Comparison of ENCODE assay signal across 8 cellular contexts in the genomic region with DNA sequence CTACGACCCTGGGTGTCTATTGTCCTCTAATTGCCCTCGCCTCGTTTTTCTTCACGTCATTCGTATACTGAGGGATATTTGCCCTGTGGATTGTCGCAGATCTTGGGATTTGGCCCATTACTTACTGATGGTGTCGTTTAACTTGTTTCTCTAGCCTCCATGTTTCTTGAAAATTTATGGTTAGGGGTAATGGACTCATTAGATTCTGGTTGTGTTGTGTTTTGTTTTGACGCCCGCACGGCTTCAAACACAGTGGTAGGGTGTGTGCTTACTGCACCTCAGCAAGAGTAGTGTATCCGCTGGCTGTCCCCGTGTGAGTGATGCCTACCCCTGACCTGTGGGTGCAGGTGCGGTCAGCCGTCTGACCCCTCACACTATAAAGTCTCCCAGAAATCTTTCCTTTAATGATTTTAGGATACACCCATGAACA. TPM values are rescaled to one million over a fixed set of nuclear protein-coding genes. Genes with fewer than 3 reads are reported as not detected.
DNase-seq lines count a peak whose midpoint lies in the region; TF ChIP-seq lines count a peak whose summit lies in the region.

No MANE protein-coding gene starts in this region.

- peaks cover 8% of the 10 kb centered on the region for H3K27me3 Mint-ChIP-seq in type B pancreatic cell

- no peaks in the 10 kb centered on the region for H3K9me3 Mint-ChIP-seq in type B pancreatic cell

- no peak overlapping the region for H2AK5ac ChIP-seq in mesendoderm (ENCODE audit: low read length)

- peak overlapping the region; percentile 94 for H3K4me3 Mint-ChIP-seq in type B pancreatic cell

- peaks cover 14% of the 10 kb centered on the region; the same call in 1 of the 2 replicates for H3F3A ChIP-seq in PC-9 (ENCODE audit: insufficient read depth, low read depth)

- no peak overlapping the region for H2BK5ac ChIP-seq in mesendoderm (ENCODE audit: low read length)

- H3K4me2 ChIP-seq in PC-9 (peak overlapping the region; percentile 87), mesendoderm (ENCODE audit: low read length) (peak overlapping the region; percentile 5)

- H2AFZ ChIP-seq in PC-9, result peak overlapping the region; percentile 94

- CTCF ChIA-PET in PC-9 (lab: Charles Lee), result no interaction called here

- H3K27me3 ChIP-seq in PC-9 (ENCODE audit: insufficient read depth, low read depth) (no peaks in the 10 kb centered on the region), mesendoderm (ENCODE audit: insufficient read depth, low read length, poor library complexity) (no peaks in the 10 kb centered on the region)

- H3K56ac ChIP-seq in mesendoderm (ENCODE audit: low read length), result peak overlapping the region; percentile 63

- peak overlapping the region; percentile 4 for H3K9ac ChIP-seq in mesendoderm (ENCODE audit: low read length)

- H4K8ac ChIP-seq in mesendoderm (ENCODE audit: low read depth, low read length), result no peak overlapping the region

- H3K9me2 ChIP-seq in PC-9 (ENCODE audit: insufficient read depth), result no peaks in the 10 kb centered on the region

- no peaks in the 10 kb centered on the region for H4K20me1 ChIP-seq in PC-9 (ENCODE audit: insufficient read depth)

- H3K4me1 Mint-ChIP-seq in type B pancreatic cell (ENCODE audit: unreplicated experiment), result peaks cover 3% of the 10 kb centered on the region

- H2BK120ac ChIP-seq in mesendoderm (ENCODE audit: low read depth, low read length), result no peak overlapping the region

- DNase-seq in NCI-H2227 (lab: John Stamatoyannopoulos, UW; ENCODE audit: unreplicated experiment) (peak; percentile 60), NCI-H2227 treated with DMSO at 0.1 percent for 48 hours (lab: John Stamatoyannopoulos, UW) (no peak), PC-9 (no peak), choroid plexus epithelial cell (ENCODE audit: low read depth) (peak; percentile 9), mesendoderm (no peak), type B pancreatic cell (ENCODE audit: extremely low spot score, unreplicated experiment) (no peak), iPS-NIHi7 (ENCODE audit: extremely low spot score) (no peak), NCI-H1048 (lab: John Stamatoyannopoulos, UW) (no peak)

- no peak overlapping the region for H3K4ac ChIP-seq in mesendoderm (ENCODE audit: low read depth, low read length)

- H3K4me1 ChIP-seq in PC-9 (replicated peaks; ENCODE audit: insufficient read depth) (peaks cover 13% of the 10 kb centered on the region; the same call in 1 of the 2 replicates), mesendoderm (ENCODE audit: control insufficient read depth, low read depth, low read length) (no peaks in the 10 kb centered on the region)

- H3K36me3 Mint-ChIP-seq in type B pancreatic cell, result no peaks in the 10 kb centered on the region

- intact Hi-C loops in PC-9 (cut with micrococcal nuclease; ENCODE audit: unreplicated experiment), result loop anchor here (1.0 to 2.0 kb wide), 2 partner anchors 48 to 131 kb away; no protein-coding TSS in a partner anchor

- no peaks in the 10 kb centered on the region for H3K36me3 ChIP-seq in PC-9 (ENCODE audit: low read depth)
- H3K36me3 ChIP-seq in mesendoderm (ENCODE audit: control insufficient read depth, insufficient read depth, low read length), result no peaks in the 10 kb centered on the region

- H3K27ac ChIP-seq in PC-9 (peak overlapping the region; percentile 86), mesendoderm (ENCODE audit: low read depth, low read length) (no peak overlapping the region)

- TF ChIP-seq CTCF in PC-9 (conservative IDR thresholded peaks at IDR 0.05) (no peak), choroid plexus epithelial cell (conservative IDR thresholded peaks at IDR 0.05; ENCODE audit: low read depth, low read length) (no peak), type B pancreatic cell (conservative IDR thresholded peaks at IDR 0.05) (no peak)

- POLR2A ChIA-PET in PC-9 (lab: Charles Lee; ENCODE audit: unreplicated experiment), result interaction anchor here (0.7 to 0.8 kb wide), 2 partner anchors 43 to 706 kb away, joined by 3 to 6 read pairs; no protein-coding TSS in a partner anchor

- peak overlapping the region; percentile 99 for H3K27ac Mint-ChIP-seq in type B pancreatic cell

- no peaks in the 10 kb centered on the region for H3K9me3 ChIP-seq in PC-9 (ENCODE audit: insufficient read depth, low read depth)

- H3K23ac ChIP-seq in mesendoderm (ENCODE audit: low read length), result no peak overlapping the region

- H3K4me3 ChIP-seq in PC-9 (peak overlapping the region; percentile 88), choroid plexus epithelial cell (ENCODE audit: low read depth, low read length) (peak overlapping the region; percentile 72), mesendoderm (ENCODE audit: low read length) (peak overlapping the region; percentile 10)

- H3K79me2 ChIP-seq in PC-9 (ENCODE audit: low read depth) (no peaks in the 10 kb centered on the region), mesendoderm (ENCODE audit: control insufficient read depth, insufficient read depth, low read length) (no peaks in the 10 kb centered on the region)

- H3K79me1 ChIP-seq in mesendoderm (ENCODE audit: low read length), result no peaks in the 10 kb centered on the region

- BruUV-seq in PC-9 (replicated peaks; lab: Mats Ljungman, UMichigan), result TSS peak; percentile 56

- H2BK15ac ChIP-seq in mesendoderm (replicated peaks; ENCODE audit: low read depth), result no peak overlapping the region

- WGBS in mesendoderm (ENCODE audit: extremely low coverage, insufficient coverage, low lambda C conversion rate), result no CpG with 5 or more reads among the region's 14 CpGs

- H4K5ac ChIP-seq in mesendoderm (ENCODE audit: low read length), result no peak overlapping the region

- H3K18ac ChIP-seq in mesendoderm (ENCODE audit: low read length), result no peak overlapping the region

RNA-seq across cellular contexts. Expression of gene RNU6-8, which starts 0.9 kb away (rescaled TPM):
- total RNA-seq in PC-9 (2021), result not detected in 2 replicates
- polyA plus RNA-seq in mesendoderm (2013, experiment 1 of 2), result not detected
- polyA plus RNA-seq in mesendoderm (2013, experiment 2 of 2), result not detected
- total RNA-seq in type B pancreatic cell (ENCODE audit: low replicate concordance), result not detected in 2 replicates

RNA-seq across cellular contexts. Expression of gene RNU6-7, which starts 2.1 kb away (rescaled TPM):
- not detected in 2 replicates for total RNA-seq in PC-9 (2021)
- polyA plus RNA-seq in mesendoderm (2013, experiment 1 of 2), result not detected
- polyA plus RNA-seq in mesendoderm (2013, experiment 2 of 2), result not detected
- total RNA-seq in type B pancreatic cell (ENCODE audit: low replicate concordance), result not detected in 2 replicates

Comparison
In these comparisons a context has a peak if more than half of its experiments do, and no peak if none do; other contexts are left out.
1. DNase-seq: peak in NCI-H2227 (single experiment) and choroid plexus epithelial cell (single experiment); none in NCI-H2227 treated with DMSO at 0.1 percent for 48 hours (single experiment), PC-9 (0 of 2), mesendoderm (single experiment), type B pancreatic cell (single experiment), iPS-NIHi7 (single experiment) and NCI-H1048 (single experiment).
2. H3K4me3 ChIP-seq: peak in every context shown above with its lines; median percentile 88 in PC-9; 72 in choroid plexus epithelial cell; 10 in mesendoderm.